Comparison of ENCODE assay signal across 24 cellular contexts in genomic region chr7:108048422-108048821, GRCh38. TPM values are rescaled to one million over a fixed set of nuclear protein-coding genes. Genes with fewer than 3 reads are reported as not detected.
A peak's percentile ranks its signal among the peaks of the same experiment; 100 is the strongest.
DNase-seq lines count a peak whose midpoint lies in the region; ATAC-seq, FAIRE-seq and TF ChIP-seq lines count a peak whose summit lies in the region.
"Had no signal": no experiment of that assay in that cellular context is flagged by ENCODE, and none has a peak within 500 bp of the region (broad histone marks: within the 10 kb centered on the region; RNA-seq: fewer than 3 reads in every experiment).

No MANE protein-coding gene starts in this region.

- no peak for TF ChIP-seq RAD21 in K562 (CRISPR knock-in tag; conservative IDR thresholded peaks at IDR 0.05 in 1 of 2, IDR thresholded peaks at IDR 0.05 in 1 of 2)

- H3K4me1 ChIP-seq in BLaER1 treated with 17β-estradiol and CSF1 and Interleukin-3, amounts not matched to agents 10 nM and 100 nM = peaks cover 0 to 32% (median 22%) of the 10 kb centered on the region in 10 experiments; a peak in 17 of 20 replicates
- H3K4me1 ChIP-seq in OCI-LY7 (ENCODE audit: insufficient read depth, low read length, poor library complexity, severe bottlenecking) (peaks cover 5% of the 10 kb centered on the region), K562 (replicated peaks in 1 of 2; ENCODE audit: control insufficient read depth in 2 of 2, insufficient read depth in 2 of 2, low read length in 2 of 2) (no peaks in the 10 kb centered on the region), upper lobe of right lung (no peaks in the 10 kb centered on the region)
- H3K4me1 ChIP-seq: BE2C had no signal

- no peaks in the 10 kb centered on the region for H4K20me1 ChIP-seq in BLaER1 treated with 17β-estradiol and CSF1 and Interleukin-3, amounts not matched to agents 10 nM and 100 nM
- H4K20me1 ChIP-seq in OCI-LY7 (ENCODE audit: insufficient read depth, low read length) = no peaks in the 10 kb centered on the region
- H4K20me1 ChIP-seq in K562 (replicated peaks; ENCODE audit: control insufficient read depth, insufficient read depth, low read length) = no peaks in the 10 kb centered on the region

- no peaks in the 10 kb centered on the region for H3K79me2 ChIP-seq in OCI-LY7 (ENCODE audit: insufficient read depth, low read depth, low read length)
- H3K79me2 ChIP-seq in K562 (ENCODE audit: control insufficient read depth, insufficient read depth, low read length) = no peaks in the 10 kb centered on the region

- 46% methylated on average over 3 of the region's 3 CpGs for WGBS in K562 (ENCODE audit: insufficient coverage, low coverage, missing lambda C conversion rate)

- no peak for TF ChIP-seq POLR2A in K562 (conservative IDR thresholded peaks at IDR 0.05)

- CTCF ChIA-PET in OCI-LY7 (lab: Charles Lee; ENCODE audit: unreplicated experiment) = no interaction called here
- CTCF ChIA-PET in K562 (lab: Yijun Ruan, JAX; ENCODE audit: low intra/inter-chr PET ratio) = no interaction called here

- no peak overlapping the region for H3K27ac ChIP-seq in BLaER1 treated with 17β-estradiol and CSF1 and Interleukin-3, amounts not matched to agents 10 nM and 100 nM
- H3K27ac ChIP-seq in OCI-LY7 (ENCODE audit: low read depth, low read length, poor library complexity, severe bottlenecking) (no peak overlapping the region), K562 (ENCODE audit: extremely low read depth, low read depth, low read length) (no peak overlapping the region), upper lobe of right lung (no peak overlapping the region)

- peak overlapping the region in 10 of 11 experiments; percentile 42 to 79 (median 69); a peak in 18 of 22 replicates for H3K4me2 ChIP-seq in BLaER1 treated with 17β-estradiol and CSF1 and Interleukin-3, amounts not matched to agents 10 nM and 100 nM
- H3K4me2 ChIP-seq in OCI-LY7 (ENCODE audit: low read length) = no peak overlapping the region
- no peak overlapping the region for H3K4me2 ChIP-seq in K562 (ENCODE audit: insufficient read depth, low read length)

- no peak for TF ChIP-seq EP300 in K562 (IDR thresholded peaks at IDR 0.05; ENCODE audit: low read length)

- no peak for FAIRE-seq in K562 (lab: Jason Lieb, UNC)
- FAIRE-seq: G401.6, GM12891, GM19239 had no signal

- no peaks in the 10 kb centered on the region for H3K9me3 ChIP-seq in BLaER1 treated with 17β-estradiol and CSF1 and Interleukin-3, amounts not matched to agents 10 nM and 100 nM (replicated peaks in 1 of 11)
- H3K9me3 ChIP-seq in OCI-LY7 (ENCODE audit: low read length) (no peaks in the 10 kb centered on the region), K562 (replicated peaks; ENCODE audit: control insufficient read depth, insufficient read depth, low read depth, low read length) (no peaks in the 10 kb centered on the region), upper lobe of right lung (no peaks in the 10 kb centered on the region)
- H3K9me3 ChIP-seq: BE2C had no signal

- no peaks in the 10 kb centered on the region for H3K9me2 ChIP-seq in OCI-LY7 (ENCODE audit: insufficient read depth, low read length)

- ATAC-seq in K562 (no peak), upper lobe of right lung (no peak)
- ATAC-seq in stimulated activated naive CD8-positive, alpha-beta T cell treated with anti-CD3 and anti-CD28 coated beads, Interleukin-15, Interleukin-2, amounts not matched to agents 100 U/mL and 50 U/mL, for 24 hours = no peak

- H3K36me3 ChIP-seq in BLaER1 treated with 17β-estradiol and CSF1 and Interleukin-3, amounts not matched to agents 10 nM and 100 nM = no peaks in the 10 kb centered on the region
- H3K36me3 ChIP-seq in OCI-LY7 (ENCODE audit: insufficient read depth, low read length) = no peaks in the 10 kb centered on the region
- H3K36me3 ChIP-seq in K562 (ENCODE audit: control insufficient read depth, insufficient read depth, low read length) = no peaks in the 10 kb centered on the region
- no peaks in the 10 kb centered on the region for H3K36me3 ChIP-seq in upper lobe of right lung
- H3K36me3 ChIP-seq: BE2C had no signal

- BruUV-seq in OCI-LY7 (replicated peaks; lab: Mats Ljungman, UMichigan) (no TSS peak), K562 (replicated peaks; lab: Mats Ljungman, UMichigan) (no TSS peak)

- in situ Hi-C loops in K562 (cut with MboI) = no loop called here

- H2AFZ ChIP-seq in OCI-LY7 (ENCODE audit: low read length) = peak overlapping the region; percentile 51; the same call in 1 of the 2 replicates
- H2AFZ ChIP-seq in K562 (ENCODE audit: low read depth, low read length) = no peak overlapping the region

- no peak for TF ChIP-seq CTCF in OCI-LY7 (conservative IDR thresholded peaks at IDR 0.05; ENCODE audit: low read length)
- TF ChIP-seq CTCF in K562 (IDR thresholded peaks at IDR 0.05 in 2 of 3, conservative IDR thresholded peaks at IDR 0.05 in 1 of 3; ENCODE audit: insufficient read depth in 2 of 3, low read depth in 1 of 3, low read length in 3 of 3) = no peak
- TF ChIP-seq CTCF in upper lobe of right lung (IDR thresholded peaks at IDR 0.05) = no peak

- intact Hi-C loops in OCI-LY7 (cut with micrococcal nuclease; ENCODE audit: unreplicated experiment) = no loop called here
- intact Hi-C loops in K562 (cut with micrococcal nuclease) = no loop called here
- intact Hi-C loops in upper lobe of right lung (cut with DNase I) = no loop called here

- no peaks in the 10 kb centered on the region for H3K9me1 ChIP-seq in K562 (ENCODE audit: control insufficient read depth, insufficient read depth, low read length)

- H3K4me3 ChIP-seq in BLaER1 treated with 17β-estradiol and CSF1 and Interleukin-3, amounts not matched to agents 10 nM and 100 nM = no peak overlapping the region
- H3K4me3 ChIP-seq in OCI-LY7 (ENCODE audit: low read depth, low read length, poor library complexity, severe bottlenecking) (no peak overlapping the region), K562 (no peak overlapping the region), upper lobe of right lung (no peak overlapping the region)

- no peaks in the 10 kb centered on the region for H3K27me3 ChIP-seq in BLaER1 treated with 17β-estradiol and CSF1 and Interleukin-3, amounts not matched to agents 10 nM and 100 nM
- H3K27me3 ChIP-seq in K562 (ENCODE audit: control insufficient read depth in 2 of 2, insufficient read depth in 2 of 2, low read length in 2 of 2) (no peaks in the 10 kb centered on the region), upper lobe of right lung (no peaks in the 10 kb centered on the region)
- H3K27me3 ChIP-seq: BE2C had no signal

- DNase-seq in OCI-LY7 (ENCODE audit: low spot score) (no peak), K562 (ENCODE audit: extremely low read depth in 1 of 4, low spot score in 3 of 4) (no peak), upper lobe of right lung (no peak), NCI-H345 (lab: John Stamatoyannopoulos, UW) (no peak), epidermal melanocyte (ENCODE audit: insufficient read length, low spot score) (no peak)
- DNase-seq in stimulated activated naive CD8-positive, alpha-beta T cell treated with anti-CD3 and anti-CD28 coated beads, Interleukin-15, Interleukin-2, amounts not matched to agents 100 U/mL and 50 U/mL, for 24 hours = no peak
- DNase-seq: 8988T; ACHN; BE2C; C1 segment of cervical spinal cord; CD4-positive, alpha-beta memory T cell; CD4-positive, CD25-positive, alpha-beta regulatory T cell; COR-L47; DMS 273 treated with DMSO at 0.1 percent for 48 hours; DMS153; DMS53; DMS79; DND-41; GF-D8 had no signal

- POLR2A ChIA-PET in OCI-LY7 (lab: Charles Lee) (no interaction called here), K562 (lab: Yijun Ruan, JAX) (no interaction called here)

- H3K9ac ChIP-seq in BLaER1 treated with 17β-estradiol and CSF1 and Interleukin-3, amounts not matched to agents 10 nM and 100 nM = no peak overlapping the region
- no peak overlapping the region for H3K9ac ChIP-seq in K562 (ENCODE audit: insufficient read depth in 1 of 2, low read depth in 2 of 2, low read length in 2 of 2)

TF ChIP-seq in K562, 482 proteins besides CTCF, POLR2A, EP300 and RAD21 (continues in another document):
- TF ChIP-seq MEIS2 (IDR thresholded peaks at IDR 0.05; ENCODE audit: partially characterized antibody) (peak; percentile 74), HDAC8 (tag; IDR thresholded peaks at IDR 0.05) (no peak), ZNF121 (CRISPR knock-in tag; conservative IDR thresholded peaks at IDR 0.05) (no peak), SIN3B (IDR thresholded peaks at IDR 0.05; ENCODE audit: low read depth) (no peak)
- TF ChIP-seq, protein P1, sequence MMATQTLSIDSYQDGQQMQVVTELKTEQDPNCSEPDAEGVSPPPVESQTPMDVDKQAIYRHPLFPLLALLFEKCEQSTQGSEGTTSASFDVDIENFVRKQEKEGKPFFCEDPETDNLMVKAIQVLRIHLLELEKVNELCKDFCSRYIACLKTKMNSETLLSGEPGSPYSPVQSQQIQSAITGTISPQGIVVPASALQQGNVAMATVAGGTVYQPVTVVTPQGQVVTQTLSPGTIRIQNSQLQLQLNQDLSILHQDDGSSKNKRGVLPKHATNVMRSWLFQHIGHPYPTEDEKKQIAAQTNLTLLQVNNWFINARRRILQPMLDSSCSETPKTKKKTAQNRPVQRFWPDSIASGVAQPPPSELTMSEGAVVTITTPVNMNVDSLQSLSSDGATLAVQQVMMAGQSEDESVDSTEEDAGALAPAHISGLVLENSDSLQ (IDR thresholded peaks at IDR 0.05) = peak; percentile 61

RNA-seq across cellular contexts. Expression of gene LAMB1, which starts 45.5 kb away (rescaled TPM):
- total RNA-seq in OCI-LY7 (2014; rRNA removed; shearing (Covaris generic)) = not detected in 2 replicates
- total RNA-seq in OCI-LY7 (2022) (0.17 TPM in 1 of 2 replicates, not detected in the other), K562 (2014; rRNA removed) (10.2 and 10.5 TPM in 2 replicates), K562 (2014; rRNA removed; fragmentation: Illumina TruSeq; extraction: Trizol) (9.8 and 14.5 TPM in 2 replicates), K562 (2015; rRNA removed; fragmentation: Illumina TruSeq; extraction: Trizol) (17.7 and 18.1 TPM in 2 replicates), K562 (2021) (16.6 and 17.3 TPM in 2 replicates), upper lobe of right lung (156 TPM)
- 65.8 and 106 TPM in 2 replicates for total RNA-seq in K562 (2011; cell fraction: chromatin; rRNA removed; ENCODE audit: low replicate concordance)
- total RNA-seq in K562 (2011; cell fraction: nucleolus; rRNA removed) = 51.9 and 59.0 TPM in 2 replicates
- 55.5 and 61.5 TPM in 2 replicates for total RNA-seq in K562 (2011; cell fraction: nucleoplasm; rRNA removed)
- polyA plus RNA-seq in K562 (2011; rRNA removed) (12.3 and 21.6 TPM in 2 replicates), K562 (2014; fragmentation: Illumina TruSeq; extraction: Trizol) (13.7 and 14.3 TPM in 2 replicates), K562 (2014; fragmentation: Nextera tagmentation; extraction: Ambion mirVana) (10 to 100 TPM in 1 of 2 experiments, 1 to 10 TPM in 1; 6.0 to 11.7 TPM), K562 (2014; rRNA removed) (9.8 and 16.1 TPM in 2 replicates)
- polyA plus RNA-seq in K562 (2011; cell fraction: cytosol; rRNA removed) = 12.5 and 21.5 TPM in 2 replicates
- polyA plus RNA-seq in K562 (2011; cell fraction: nucleus; rRNA removed) = 58.9 and 88.5 TPM in 2 replicates
- 15.6 and 25.8 TPM in 2 replicates for polyA plus RNA-seq in K562 (2012)
- 30.3 and 34.1 TPM in 2 replicates for polyA minus RNA-seq in K562 (2011; rRNA and poly(A)+ RNA removed)
- 18.7 and 26.3 TPM in 2 replicates for polyA minus RNA-seq in K562 (2011; cell fraction: cytosol; rRNA and poly(A)+ RNA removed)
- polyA minus RNA-seq in K562 (2011; cell fraction: nucleus; rRNA and poly(A)+ RNA removed) = 29.2 and 49.0 TPM in 2 replicates
- total RNA-seq: CD4-positive, alpha-beta memory T cell; CD8-positive, alpha-beta memory T cell had no signal

Comparison
In these comparisons a context has a peak if more than half of its experiments do, and no peak if none do; other contexts are left out.
1. H3K4me2 ChIP-seq: peak in BLaER1 treated with 17β-estradiol and CSF1 and Interleukin-3, amounts not matched to agents 10 nM and 100 nM (10 of 11); none in OCI-LY7 (single experiment) and K562 (single experiment).
2. RNA of gene LAMB1, which starts 45.5 kb away (total RNA-seq): 156 TPM in upper lobe of right lung (single experiment) and 9.8 to 106 TPM in K562; 0.17 TPM in OCI-LY7; every median in the first group is over 4 times any median in the second.